In genomic region chr16:63850979-63851378, GRCh38 we compare ENCODE assay signal across 33 cellular contexts.
"Had no signal": no experiment of that assay in that cellular context is flagged by ENCODE, and none has a peak within 500 bp of the region (broad histone marks: within the 10 kb centered on the region; RNA-seq: fewer than 3 reads in every experiment).

No MANE protein-coding gene starts in this region.

- H3K4me3 ChIP-seq: adrenal gland, ascending aorta, body of pancreas, breast epithelium, cardiac muscle cell had no signal

- H3K27me3 ChIP-seq: adrenal gland, ascending aorta, body of pancreas, brain microvascular endothelial cell, breast epithelium, cardiac muscle cell had no signal

- H3K36me3 ChIP-seq: adrenal gland, ascending aorta, brain microvascular endothelial cell, breast epithelium, cardiac muscle cell had no signal

- DNase-seq: activated effector memory CD4-positive, alpha-beta T cell treated with anti-CD3 and anti-CD28 coated beads, Interleukin-2, amount 50 U/mL, for 16 hours; activated effector memory CD4-positive, alpha-beta T cell treated with Interleukin-2 at 50 U/mL for 16 hours; activated gamma-delta T cell; activated gamma-delta T cell treated with Interleukin-2 at 50 U/mL for 16 hours; activated naive CD4-positive, alpha-beta T cell; activated naive CD4-positive, alpha-beta T cell treated with anti-CD3 and anti-CD28 coated beads for 36 hours; activated naive CD4-positive, alpha-beta T cell treated with anti-CD3 and anti-CD28 coated beads, Interleukin-2, amount 10 ng/mL, durations not matched to agents 7 days and 5 days; activated naive CD4-positive, alpha-beta T cell treated with anti-CD3 and anti-CD28 coated beads, Interleukin-2, amount 50 U/mL, for 16 hours; activated naive CD4-positive, alpha-beta T cell treated with Interleukin-2 at 50 U/mL for 16 hours; activated naive CD8-positive, alpha-beta T cell treated with anti-CD3 and anti-CD28 coated beads for 36 hours; activated naive CD8-positive, alpha-beta T cell treated with anti-CD3 and anti-CD28 coated beads, Interleukin-2, amount 10 ng/mL, durations not matched to agents 7 days and 5 days; activated naive CD8-positive, alpha-beta T cell treated with anti-CD3 and anti-CD28 coated beads, Interleukin-2, amount 50 U/mL, for 24 hours; activated T-cell treated with anti-CD3 and anti-CD28 coated beads for 4 hours; activated T-cell treated with anti-CD3 and anti-CD28 coated beads, Interleukin-2, amount 50 U/mL, for 1 hour; activated T-cell treated with anti-CD3 and anti-CD28 coated beads, Interleukin-2, amount 50 U/mL, for 24 hours; activated T-cell treated with anti-CD3 and anti-CD28 coated beads, Interleukin-2, amount 50 U/mL, for 4 hours; activated T-cell treated with anti-CD3 and anti-CD28 coated beads, Interleukin-2, amount 50 U/mL, for 48 hours; activated T-cell treated with anti-CD3 and anti-CD28 coated beads, Interleukin-2, amount 50 U/mL, for 72 hours; adrenal gland; amniotic stem cell; amygdala; anterior cingulate cortex; aorta; body of pancreas; brain microvascular endothelial cell; caudate nucleus; central memory CD4-positive, alpha-beta T cell; cerebellar nuclear complex had no signal

- H3K27ac ChIP-seq: adrenal gland, ascending aorta, body of pancreas, brain microvascular endothelial cell, breast epithelium, cardiac muscle cell had no signal

- H3K9me3 ChIP-seq: adrenal gland, ascending aorta, body of pancreas, breast epithelium had no signal

- ATAC-seq: activated naive CD4-positive, alpha-beta T cell treated with anti-CD3 and anti-CD28 coated beads, Interleukin-2, amount 50 U/mL, for 72 hours; activated naive CD8-positive, alpha-beta T cell treated with anti-CD3 and anti-CD28 coated beads, Interleukin-2, amount 50 U/mL, for 24 hours; activated T-cell treated with anti-CD3 and anti-CD28 coated beads, Interleukin-2, amount 50 U/mL, for 4 hours; activated T-cell treated with anti-CD3 and anti-CD28 coated beads, Interleukin-2, amount 50 U/mL, for 72 hours; activated T-helper 17 cell treated with anti-CD3 and anti-CD28 coated beads, Interleukin-2, amount 50 U/mL, for 72 hours; body of pancreas had no signal

- H3K4me1 ChIP-seq: adrenal gland, ascending aorta, body of pancreas, breast epithelium had no signal
